In the genomic region with DNA sequence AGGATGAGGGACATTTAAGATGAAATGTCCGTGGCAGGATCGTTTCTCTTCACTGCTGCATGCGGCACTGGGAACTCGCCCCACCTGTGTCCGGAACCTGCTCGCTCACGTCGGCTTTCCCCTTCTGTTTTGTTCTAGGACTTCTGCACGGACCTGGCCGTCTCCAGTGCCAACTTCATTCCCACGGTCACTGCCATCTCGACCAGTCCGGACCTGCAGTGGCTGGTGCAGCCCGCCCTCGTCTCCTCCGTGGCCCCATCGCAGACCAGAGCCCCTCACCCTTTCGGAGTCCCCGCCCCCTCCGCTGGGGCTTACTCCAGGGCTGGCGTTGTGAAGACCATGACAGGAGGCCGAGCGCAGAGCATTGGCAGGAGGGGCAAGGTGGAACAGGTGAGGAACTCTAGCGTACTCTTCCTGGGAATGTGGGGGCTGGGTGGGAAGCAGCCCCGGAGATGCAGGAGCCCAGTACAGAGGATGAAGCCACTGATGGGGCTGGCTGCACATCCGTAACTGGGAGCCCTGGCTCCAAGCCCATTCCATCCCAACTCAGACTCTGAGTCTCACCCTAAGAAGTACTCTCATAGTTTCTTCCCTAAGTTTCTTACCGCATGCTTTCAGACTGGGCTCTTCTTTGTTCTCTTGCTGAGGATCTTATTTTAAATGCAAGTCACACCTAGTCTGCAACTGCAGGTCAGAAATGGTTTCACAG, we compare ENCODE assay signal across 1 cellular context.
A peak's percentile ranks its signal among the peaks of the same experiment; 100 is the strongest.
TF ChIP-seq lines count a peak whose summit lies in the region.

No MANE protein-coding gene starts in this region.

TF ChIP-seq in K562, 482 proteins besides CTCF, POLR2A, EP300 and RAD21 (continued from another document):
- no peak for TF ChIP-seq SIN3A (IDR thresholded peaks at IDR 0.05; ENCODE audit: borderline replicate concordance in 2 of 2, control insufficient read depth in 1 of 2, low read depth in 2 of 2, low read length in 2 of 2)
- TF ChIP-seq ZNF561 (CRISPR knock-in tag; conservative IDR thresholded peaks at IDR 0.05) = no peak
- TF ChIP-seq, protein P1, sequence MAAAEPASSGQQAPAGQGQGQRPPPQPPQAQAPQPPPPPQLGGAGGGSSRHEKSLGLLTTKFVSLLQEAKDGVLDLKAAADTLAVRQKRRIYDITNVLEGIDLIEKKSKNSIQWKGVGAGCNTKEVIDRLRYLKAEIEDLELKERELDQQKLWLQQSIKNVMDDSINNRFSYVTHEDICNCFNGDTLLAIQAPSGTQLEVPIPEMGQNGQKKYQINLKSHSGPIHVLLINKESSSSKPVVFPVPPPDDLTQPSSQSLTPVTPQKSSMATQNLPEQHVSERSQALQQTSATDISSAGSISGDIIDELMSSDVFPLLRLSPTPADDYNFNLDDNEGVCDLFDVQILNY (CRISPR knock-in tag; IDR thresholded peaks at IDR 0.05) = no peak
- no peak for TF ChIP-seq SIX5 (IDR thresholded peaks at IDR 0.05; ENCODE audit: borderline replicate concordance in 1 of 2, insufficient read depth in 1 of 2, low read depth in 1 of 2, low read length in 2 of 2)
- TF ChIP-seq CCNT2 (IDR thresholded peaks at IDR 0.05; ENCODE audit: borderline replicate concordance, extremely low read depth, insufficient read length, low read depth, low read length) = no peak
- TF ChIP-seq CAMTA2 (CRISPR knock-in tag; conservative IDR thresholded peaks at IDR 0.05) = no peak
- no peak for TF ChIP-seq FOXA1 (IDR thresholded peaks at IDR 0.05; ENCODE audit: borderline replicate concordance)
- TF ChIP-seq ZZZ3 (IDR thresholded peaks at IDR 0.05) = no peak
- 0 out of 2 replicates have a peak, but pooled peaks have one; percentile 2 for TF ChIP-seq CREB1 (IDR thresholded peaks at IDR 0.05)
- TF ChIP-seq CREB1 (CRISPR knock-in tag; IDR thresholded peaks at IDR 0.05) = no peak
- TF ChIP-seq MAZ (CRISPR knock-in tag; conservative IDR thresholded peaks at IDR 0.05 in 1 of 2, IDR thresholded peaks at IDR 0.05 in 1 of 2) = no peak
- no peak for TF ChIP-seq MCM3 (IDR thresholded peaks at IDR 0.05)
- TF ChIP-seq POLR2G (IDR thresholded peaks at IDR 0.05; ENCODE audit: low read depth, low read length) = peak; percentile 86
- no peak for TF ChIP-seq TAF9B (IDR thresholded peaks at IDR 0.05; ENCODE audit: partially characterized antibody)
- no peak for TF ChIP-seq STAT5B (CRISPR knock-in tag; IDR thresholded peaks at IDR 0.05)
- peak; percentile 81 for TF ChIP-seq PRPF4 (IDR thresholded peaks at IDR 0.05; ENCODE audit: insufficient read depth, low read depth, low read length, poor library complexity, severe bottlenecking)
- no peak for TF ChIP-seq XRCC5 (IDR thresholded peaks at IDR 0.05; ENCODE audit: low read depth, low read length)
- TF ChIP-seq ELF4 (CRISPR knock-in tag; IDR thresholded peaks at IDR 0.05) = no peak
- TF ChIP-seq, protein P2, sequence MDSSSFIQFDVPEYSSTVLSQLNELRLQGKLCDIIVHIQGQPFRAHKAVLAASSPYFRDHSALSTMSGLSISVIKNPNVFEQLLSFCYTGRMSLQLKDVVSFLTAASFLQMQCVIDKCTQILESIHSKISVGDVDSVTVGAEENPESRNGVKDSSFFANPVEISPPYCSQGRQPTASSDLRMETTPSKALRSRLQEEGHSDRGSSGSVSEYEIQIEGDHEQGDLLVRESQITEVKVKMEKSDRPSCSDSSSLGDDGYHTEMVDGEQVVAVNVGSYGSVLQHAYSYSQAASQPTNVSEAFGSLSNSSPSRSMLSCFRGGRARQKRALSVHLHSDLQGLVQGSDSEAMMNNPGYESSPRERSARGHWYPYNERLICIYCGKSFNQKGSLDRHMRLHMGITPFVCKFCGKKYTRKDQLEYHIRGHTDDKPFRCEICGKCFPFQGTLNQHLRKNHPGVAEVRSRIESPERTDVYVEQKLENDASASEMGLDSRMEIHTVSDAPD (CRISPR knock-in tag; IDR thresholded peaks at IDR 0.05) = no peak
- no peak for TF ChIP-seq PTTG1 (tag; IDR thresholded peaks at IDR 0.05; ENCODE audit: low read depth)
- no peak for TF ChIP-seq BACH1 (tag; IDR thresholded peaks at IDR 0.05)
- TF ChIP-seq NUFIP1 (IDR thresholded peaks at IDR 0.05; ENCODE audit: partially characterized antibody) = no peak
- TF ChIP-seq RBM22 (IDR thresholded peaks at IDR 0.05; ENCODE audit: low read depth, low read length, poor library complexity, severe bottlenecking) = peak; percentile 71
- no peak for TF ChIP-seq ZNF217 (CRISPR knock-in tag; IDR thresholded peaks at IDR 0.05)
- peak; percentile 76; the same call in 1 of the 2 replicates for TF ChIP-seq ZC3H4 (CRISPR knock-in tag; IDR thresholded peaks at IDR 0.05; ENCODE audit: borderline replicate concordance)
- no peak for TF ChIP-seq PHF8 (IDR thresholded peaks at IDR 0.05; ENCODE audit: borderline replicate concordance, low read length)
- TF ChIP-seq XRCC4 (IDR thresholded peaks at IDR 0.05; ENCODE audit: extremely low read depth, insufficient read depth, insufficient read length) = no peak
- peak; percentile 75 for TF ChIP-seq RBFOX2 (IDR thresholded peaks at IDR 0.05; ENCODE audit: low read depth, low read length)
- no peak for TF ChIP-seq CBFB (CRISPR knock-in tag; IDR thresholded peaks at IDR 0.05)
